ENCODE assay signal across 9 cellular contexts in the genomic region with DNA sequence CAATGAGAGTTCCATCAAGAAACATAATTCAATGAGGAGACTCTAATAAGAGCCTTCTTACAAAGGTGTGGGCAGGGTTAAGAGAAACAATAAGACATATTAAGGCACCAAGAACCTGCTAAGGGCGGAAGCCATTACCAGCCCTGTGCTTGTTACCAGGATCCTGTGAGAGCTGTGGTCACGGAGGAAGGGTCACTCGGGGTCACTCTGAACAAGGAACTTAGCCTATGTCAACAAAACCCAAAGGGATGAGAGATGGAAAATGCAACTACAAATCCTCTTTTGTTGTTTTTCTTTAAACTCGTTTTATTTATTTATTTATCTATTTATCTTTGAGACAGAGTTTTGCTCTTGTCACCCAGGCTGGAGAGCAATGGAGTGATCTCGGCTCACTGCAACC.
"Had no signal": no experiment of that assay in that cellular context is flagged by ENCODE, and none has a peak within 500 bp of the region (broad histone marks: within the 10 kb centered on the region; RNA-seq: fewer than 3 reads in every experiment).

No MANE protein-coding gene starts in this region.

- H3K4me1 ChIP-seq: HAP-1 had no signal

- H3K4me3 Mint-ChIP-seq: HFFc6 had no signal

- H3K36me3 ChIP-seq: HAP-1 had no signal

- H3K27ac ChIP-seq: GM23248, HL-60 had no signal

- H3K9me3 ChIP-seq: HAP-1 had no signal

- H3K4me3 ChIP-seq: GM23248, HAP-1, K562 had no signal

- FAIRE-seq: K562 had no signal

- DNase-seq: GM23248, GOT3, H7, HFFc6, IMR-90, KG1 had no signal

- H3K9ac ChIP-seq: GM23248 had no signal

- H3K27ac Mint-ChIP-seq: HFFc6 had no signal
